Comparison of ENCODE assay signal across 13 cellular contexts in the genomic region with DNA sequence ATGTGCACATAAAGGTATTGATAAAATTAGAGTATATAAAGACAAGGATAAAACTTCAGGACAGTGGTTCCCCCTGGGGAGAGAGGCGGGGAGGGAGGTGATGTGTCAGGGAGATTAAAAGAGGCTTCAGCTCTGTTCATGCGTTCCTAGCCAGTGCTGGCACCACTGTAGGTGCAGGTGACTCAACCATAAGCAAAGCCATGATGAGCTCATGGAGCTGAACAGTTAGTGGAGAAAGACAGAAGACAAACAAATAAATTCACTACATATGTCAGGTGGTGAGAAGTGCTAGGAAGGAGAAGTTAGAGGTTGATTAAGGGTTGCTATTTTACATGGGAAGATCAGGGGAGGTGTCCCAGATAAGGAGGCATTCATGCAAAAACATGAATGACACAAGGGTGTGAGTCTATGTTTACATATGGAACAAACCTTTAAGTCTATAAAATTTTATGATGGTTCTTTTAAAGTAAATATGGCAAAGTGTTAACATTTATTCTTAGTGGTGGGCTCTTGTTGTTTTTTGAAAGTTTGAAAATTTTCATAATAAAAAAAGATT.
DNase-seq lines count a peak whose midpoint lies in the region; ATAC-seq and TF ChIP-seq lines count a peak whose summit lies in the region.
"Had no signal": no experiment of that assay in that cellular context is flagged by ENCODE, and none has a peak within 500 bp of the region (broad histone marks: within the 10 kb centered on the region; RNA-seq: fewer than 3 reads in every experiment).

No MANE protein-coding gene starts in this region.

- TF ChIP-seq CTCF in mammary epithelial cell (conservative IDR thresholded peaks at IDR 0.05 in 1 of 2, IDR thresholded peaks at IDR 0.05 in 1 of 2; ENCODE audit: extremely low read depth in 1 of 2, insufficient read depth in 1 of 2, low read depth in 1 of 2, low read length in 2 of 2) (no peak), breast epithelium (IDR thresholded peaks at IDR 0.05) (no peak), RWPE2 (IDR thresholded peaks at IDR 0.05; ENCODE audit: poor library complexity, severe bottlenecking) (no peak), epithelial cell of esophagus (IDR thresholded peaks at IDR 0.05; ENCODE audit: insufficient read depth, low read depth, low read length, missing control alignments) (no peak), right atrium auricular region (IDR thresholded peaks at IDR 0.05) (no peak)

- no peak for TF ChIP-seq POLR2A in breast epithelium (IDR thresholded peaks at IDR 0.05)

- ATAC-seq in RWPE2 (ENCODE audit: low read depth) (0 out of 3 replicates have a peak, but pooled peaks have one; percentile 31), HG02759 (IDR thresholded peaks at IDR 0.05; ENCODE audit: unreplicated experiment) (no peak)
- ATAC-seq in stimulated activated memory B cell treated with anti-CD40 and anti-IgM and Interleukin-4, amounts not matched to agents 10 μg/mL and 1 μg/mL and 100 μg/mL, for 72 hours: no peak

- DNase-seq in mammary epithelial cell (peak; percentile 42), breast epithelium (ENCODE audit: low spot score in 2 of 2) (no peak), RWPE2 (ENCODE audit: low spot score) (no peak), epithelial cell of esophagus (ENCODE audit: low read depth) (peak; percentile 24), right atrium auricular region (ENCODE audit: low spot score) (no peak), NCI-H524 treated with DMSO at 0.1 percent for 48 hours (lab: John Stamatoyannopoulos, UW) (no peak)
- DNase-seq: activated CD8-positive, alpha-beta memory T cell treated with anti-CD3 and anti-CD28 coated beads, Interleukin-2, amount 50 U/mL, for 48 hours; cerebellar nuclear complex; NCI-H1436 treated with DMSO at 0.1 percent for 48 hours; T-helper 9 cell had no signal

- H3K36me3 Mint-ChIP-seq in stimulated activated memory B cell treated with anti-CD40 and anti-IgM and Interleukin-4, amounts not matched to agents 10 μg/mL and 1 μg/mL and 100 μg/mL, for 72 hours: peaks cover 29% of the 10 kb centered on the region

- in situ Hi-C loops in mammary epithelial cell (cut with MboI; ENCODE audit: low sequenced_read_pairs in 2 of 2): loop anchor here in 1 of 2 donors (25.0 kb wide), 1 partner anchor 213 kb away; no protein-coding TSS in a partner anchor

- CTCF ChIA-PET in mammary epithelial cell (lab: Charles Lee; ENCODE audit: low non-redundant PET): no interaction called here

- H3K27me3 Mint-ChIP-seq in stimulated activated memory B cell treated with anti-CD40 and anti-IgM and Interleukin-4, amounts not matched to agents 10 μg/mL and 1 μg/mL and 100 μg/mL, for 72 hours: no peaks in the 10 kb centered on the region

- H3K27ac Mint-ChIP-seq in stimulated activated memory B cell treated with anti-CD40 and anti-IgM and Interleukin-4, amounts not matched to agents 10 μg/mL and 1 μg/mL and 100 μg/mL, for 72 hours: peak overlapping the region; percentile 71

- H3K27me3 ChIP-seq in mammary epithelial cell (ENCODE audit: insufficient read depth, low read length) (peaks cover 5% of the 10 kb centered on the region), breast epithelium (no peaks in the 10 kb centered on the region), RWPE2 (ENCODE audit: insufficient read depth, poor library complexity, severe bottlenecking) (no peaks in the 10 kb centered on the region), right atrium auricular region (no peaks in the 10 kb centered on the region)
- H3K27me3 ChIP-seq: BLaER1 treated with 17β-estradiol and CSF1 and Interleukin-3, amounts not matched to agents 10 nM and 100 nM had no signal

- no TSS peak for BruUV-seq in mammary epithelial cell (replicated peaks; lab: Mats Ljungman, UMichigan)

- H3K4me1 ChIP-seq in mammary epithelial cell (ENCODE audit: insufficient read depth, low read length) (no peaks in the 10 kb centered on the region), breast epithelium (no peaks in the 10 kb centered on the region), RWPE2 (ENCODE audit: insufficient read depth, poor library complexity, severe bottlenecking) (no peaks in the 10 kb centered on the region), right atrium auricular region (peaks cover 0 to 2% of the 10 kb centered on the region in 2 donors)

- H3K9ac ChIP-seq in mammary epithelial cell (ENCODE audit: insufficient read depth, low read length): no peak overlapping the region
- H3K9ac ChIP-seq: BLaER1 treated with 17β-estradiol and CSF1 and Interleukin-3, amounts not matched to agents 10 nM and 100 nM had no signal

- no peak overlapping the region for H3K4me2 ChIP-seq in mammary epithelial cell (ENCODE audit: insufficient read depth, low read depth, low read length)
- H3K4me2 ChIP-seq: BLaER1 treated with 17β-estradiol and CSF1 and Interleukin-3, amounts not matched to agents 10 nM and 100 nM had no signal

- H3K4me3 Mint-ChIP-seq in stimulated activated memory B cell treated with anti-CD40 and anti-IgM and Interleukin-4, amounts not matched to agents 10 μg/mL and 1 μg/mL and 100 μg/mL, for 72 hours: no peak overlapping the region

- dilution Hi-C loops in mammary epithelial cell (cut with HindIII; ENCODE audit: low sequenced_read_pairs): no loop called here

- peaks cover 62% of the 10 kb centered on the region for H3K4me1 Mint-ChIP-seq in stimulated activated memory B cell treated with anti-CD40 and anti-IgM and Interleukin-4, amounts not matched to agents 10 μg/mL and 1 μg/mL and 100 μg/mL, for 72 hours

- H4K20me1 ChIP-seq in mammary epithelial cell (ENCODE audit: insufficient read depth, low read length): no peaks in the 10 kb centered on the region

- H3K9me3 ChIP-seq in mammary epithelial cell (replicated peaks; ENCODE audit: insufficient read depth, low read length): no peaks in the 10 kb centered on the region
- no peaks in the 10 kb centered on the region for H3K9me3 ChIP-seq in breast epithelium
- H3K9me3 ChIP-seq in RWPE2 (ENCODE audit: severe bottlenecking): no peaks in the 10 kb centered on the region
- H3K9me3 ChIP-seq in right atrium auricular region: no peaks in the 10 kb centered on the region
- H3K9me3 ChIP-seq: BLaER1 treated with 17β-estradiol and CSF1 and Interleukin-3, amounts not matched to agents 10 nM and 100 nM had no signal

- no peaks in the 10 kb centered on the region for H3K9me3 Mint-ChIP-seq in stimulated activated memory B cell treated with anti-CD40 and anti-IgM and Interleukin-4, amounts not matched to agents 10 μg/mL and 1 μg/mL and 100 μg/mL, for 72 hours

- no peak overlapping the region for H2AFZ ChIP-seq in mammary epithelial cell (ENCODE audit: low read depth, low read length)

- intact Hi-C loops in mammary epithelial cell (cut with micrococcal nuclease): no loop called here
- intact Hi-C loops in breast epithelium (cut with DNase I; ENCODE audit: low total_unique reads): no loop called here

- H3K36me3 ChIP-seq in mammary epithelial cell (ENCODE audit: insufficient read depth, low read length) (no peaks in the 10 kb centered on the region), breast epithelium (no peaks in the 10 kb centered on the region), RWPE2 (ENCODE audit: low read depth) (no peaks in the 10 kb centered on the region), right atrium auricular region (no peaks in the 10 kb centered on the region)

- 40% methylated on average over 2 of the region's 2 CpGs for WGBS in mammary epithelial cell (ENCODE audit: low coverage, missing lambda C conversion rate)

- no peaks in the 10 kb centered on the region for H3K79me2 ChIP-seq in mammary epithelial cell (ENCODE audit: insufficient read depth, low read length)

- H3K4me3 ChIP-seq in mammary epithelial cell (replicated peaks in 1 of 3; ENCODE audit: insufficient read depth in 1 of 3, low read depth in 2 of 3, low read length in 3 of 3) (no peak overlapping the region), breast epithelium (no peak overlapping the region), RWPE2 (ENCODE audit: severe bottlenecking) (no peak overlapping the region), epithelial cell of esophagus (ENCODE audit: low read length) (no peak overlapping the region), right atrium auricular region (no peak overlapping the region)
- H3K4me3 ChIP-seq: BLaER1 treated with 17β-estradiol and CSF1 and Interleukin-3, amounts not matched to agents 10 nM and 100 nM had no signal

- no peak overlapping the region for H3K27ac ChIP-seq in mammary epithelial cell (ENCODE audit: insufficient read depth, low read depth, low read length)
- H3K27ac ChIP-seq in breast epithelium: no peak overlapping the region
- H3K27ac ChIP-seq in RWPE2 (ENCODE audit: poor library complexity, severe bottlenecking): no peak overlapping the region
- H3K27ac ChIP-seq in right atrium auricular region: no peak overlapping the region
- H3K27ac ChIP-seq: BLaER1 treated with 17β-estradiol and CSF1 and Interleukin-3, amounts not matched to agents 10 nM and 100 nM had no signal

Comparison
In these comparisons a context has a peak if more than half of its experiments do, and no peak if none do; other contexts are left out.
1. DNase-seq: peak in mammary epithelial cell (single experiment) and epithelial cell of esophagus (single experiment); none in breast epithelium (0 of 2), RWPE2 (single experiment), right atrium auricular region (single experiment) and NCI-H524 treated with DMSO at 0.1 percent for 48 hours (single experiment).